Comparison of ENCODE assay signal across 37 cellular contexts in the genomic region with DNA sequence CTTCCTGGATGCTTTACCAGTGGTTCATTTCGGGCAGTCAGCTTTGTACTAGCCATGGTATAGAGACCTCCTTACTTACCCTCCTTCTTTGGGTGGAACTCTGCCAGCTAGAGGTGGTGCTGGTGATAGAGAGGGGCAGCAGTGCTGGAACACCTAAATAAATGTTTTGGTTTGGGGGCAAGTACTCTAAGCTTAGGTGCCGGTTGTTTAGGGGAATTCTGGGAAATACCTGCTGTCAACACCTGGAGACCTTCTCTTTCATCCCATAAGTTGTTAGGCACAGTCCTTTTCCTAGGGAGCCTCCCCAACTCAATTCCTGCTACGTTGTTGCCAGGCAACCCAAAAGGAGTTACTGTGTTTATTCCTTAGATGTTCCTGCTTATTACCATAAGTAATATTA.
"Had no signal": no experiment of that assay in that cellular context is flagged by ENCODE, and none has a peak within 500 bp of the region (broad histone marks: within the 10 kb centered on the region; RNA-seq: fewer than 3 reads in every experiment).

No MANE protein-coding gene starts in this region.

- H3K27me3 ChIP-seq: ascending aorta, cardiac muscle cell had no signal

- H3K4me3 Mint-ChIP-seq: activated B cell treated with CpG ODN at 0.5 μM for 24 hours; activated CD4-positive, alpha-beta memory T cell treated with anti-CD3 and anti-CD28 coated beads, Interleukin-2, amount 10 ng/mL, durations not matched to agents 7 days and 5 days; activated CD4-positive, alpha-beta T cell treated with anti-CD3 and anti-CD28 coated beads, Interleukin-2, amount 10 ng/mL, durations not matched to agents 24 days and 14 days; activated CD8-positive, alpha-beta memory T cell treated with anti-CD3 and anti-CD28 coated beads, Interleukin-2, amount 10 ng/mL, durations not matched to agents 7 days and 5 days; activated CD8-positive, alpha-beta T cell treated with anti-CD3 and anti-CD28 coated beads, Interleukin-2, amount 10 ng/mL, durations not matched to agents 7 days and 5 days; activated naive CD4-positive, alpha-beta T cell treated with anti-CD3 and anti-CD28 coated beads, Interleukin-2, amount 10 ng/mL, durations not matched to agents 7 days and 5 days; activated naive CD4-positive, alpha-beta T cell treated with anti-CD3 and anti-CD28 coated beads, Interleukin-2, amount 50 U/mL, for 24 hours; activated naive CD8-positive, alpha-beta T cell; activated naive CD8-positive, alpha-beta T cell treated with anti-CD3 and anti-CD28 coated beads, Interleukin-2, amount 10 ng/mL, durations not matched to agents 7 days and 5 days; activated naive CD8-positive, alpha-beta T cell treated with anti-CD3 and anti-CD28 coated beads, Interleukin-2, amount 50 U/mL, for 24 hours; activated T-cell treated with anti-CD3 and anti-CD28 coated beads, Interleukin-2, amount 50 U/mL, for 24 hours; brain; central memory CD8-positive, alpha-beta T cell; T-helper 1 cell treated with Interleukin-12 subunit alpha and Interleukin-12 subunit beta and Interleukin-4 antibody, amounts not matched to agents 30 μg/mL and 1 μg/mL, for 36 hours; T-helper 2 cell treated with Interferon-gamma antibody and Interleukin-4, amounts not matched to agents 5 μg/mL and 100 μg/mL, for 36 hours had no signal

- H3K4me1 ChIP-seq: ascending aorta had no signal

- H3K36me3 Mint-ChIP-seq: activated naive CD4-positive, alpha-beta T cell treated with anti-CD3 and anti-CD28 coated beads, Interleukin-2, amount 10 ng/mL, durations not matched to agents 7 days and 5 days; activated naive CD8-positive, alpha-beta T cell treated with anti-CD3 and anti-CD28 coated beads, Interleukin-2, amount 10 ng/mL, durations not matched to agents 7 days and 5 days had no signal

- H3K27ac Mint-ChIP-seq: activated B cell treated with CpG ODN at 0.5 μM for 24 hours; activated CD4-positive, alpha-beta memory T cell treated with anti-CD3 and anti-CD28 coated beads, Interleukin-2, amount 10 ng/mL, durations not matched to agents 7 days and 5 days; activated CD4-positive, alpha-beta T cell treated with anti-CD3 and anti-CD28 coated beads, Interleukin-2, amount 10 ng/mL, durations not matched to agents 24 days and 14 days; activated CD8-positive, alpha-beta memory T cell treated with anti-CD3 and anti-CD28 coated beads, Interleukin-2, amount 10 ng/mL, durations not matched to agents 7 days and 5 days; activated CD8-positive, alpha-beta T cell treated with anti-CD3 and anti-CD28 coated beads, Interleukin-2, amount 10 ng/mL, durations not matched to agents 7 days and 5 days; activated naive CD4-positive, alpha-beta T cell treated with anti-CD3 and anti-CD28 coated beads, Interleukin-2, amount 10 ng/mL, durations not matched to agents 7 days and 5 days; activated naive CD4-positive, alpha-beta T cell treated with anti-CD3 and anti-CD28 coated beads, Interleukin-2, amount 50 U/mL, for 24 hours; activated naive CD8-positive, alpha-beta T cell; activated naive CD8-positive, alpha-beta T cell treated with anti-CD3 and anti-CD28 coated beads, Interleukin-2, amount 10 ng/mL, durations not matched to agents 7 days and 5 days; activated naive CD8-positive, alpha-beta T cell treated with anti-CD3 and anti-CD28 coated beads, Interleukin-2, amount 50 U/mL, for 24 hours; activated T-cell treated with anti-CD3 and anti-CD28 coated beads, Interleukin-2, amount 50 U/mL, for 24 hours; activated T-helper 2 cell treated with anti-CD3 and anti-CD28 coated beads, Interferon-gamma antibody, Interleukin-2, Interleukin-4, amounts not matched to agents 10 μg/mL and 5 μg/mL and 100 μg/mL, durations not matched to agents 14 hours and 24 hours and 36 hours; brain; T-helper 1 cell treated with Interleukin-12 subunit alpha and Interleukin-12 subunit beta and Interleukin-4 antibody, amounts not matched to agents 30 μg/mL and 1 μg/mL, for 36 hours; T-helper 2 cell treated with Interferon-gamma antibody and Interleukin-4, amounts not matched to agents 5 μg/mL and 100 μg/mL, for 36 hours had no signal

- H3K36me3 ChIP-seq: cardiac muscle cell had no signal

- DNase-seq: activated B cell treated with CpG ODN at 0.5 μM for 24 hours; activated CD4-positive, alpha-beta memory T cell treated with anti-CD3 and anti-CD28 coated beads, Interleukin-2, amount 10 ng/mL, durations not matched to agents 7 days and 5 days; activated CD4-positive, alpha-beta T cell treated with anti-CD3 and anti-CD28 coated beads for 4 hours; activated CD4-positive, alpha-beta T cell treated with anti-CD3 and anti-CD28 coated beads, Interleukin-2, amount 10 ng/mL, durations not matched to agents 24 days and 14 days; activated CD4-positive, alpha-beta T cell treated with anti-CD3 and anti-CD28 coated beads, Interleukin-2, amount 50 U/mL, for 1 hour; activated CD4-positive, alpha-beta T cell treated with anti-CD3 and anti-CD28 coated beads, Interleukin-2, amount 50 U/mL, for 4 hours; activated CD4-positive, CD25-positive, alpha-beta regulatory T cell treated with anti-CD3 and anti-CD28 coated beads, Interleukin-2, amount 50 U/mL, for 72 hours; activated CD8-positive, alpha-beta memory T cell treated with anti-CD3 and anti-CD28 coated beads for 24 hours; activated CD8-positive, alpha-beta memory T cell treated with anti-CD3 and anti-CD28 coated beads, Interleukin-2, amount 10 ng/mL, durations not matched to agents 7 days and 5 days; activated CD8-positive, alpha-beta memory T cell treated with anti-CD3 and anti-CD28 coated beads, Interleukin-2, amount 50 U/mL, for 48 hours; activated CD8-positive, alpha-beta T cell treated with anti-CD3 and anti-CD28 coated beads, Interleukin-2, amount 10 ng/mL, durations not matched to agents 7 days and 5 days; activated effector memory CD4-positive, alpha-beta T cell treated with Interleukin-2 at 50 U/mL for 16 hours; activated gamma-delta T cell; activated naive CD4-positive, alpha-beta T cell treated with anti-CD3 and anti-CD28 coated beads, Interleukin-2, amount 10 ng/mL, durations not matched to agents 7 days and 5 days; activated naive CD4-positive, alpha-beta T cell treated with Interleukin-2 at 50 U/mL for 16 hours; activated naive CD8-positive, alpha-beta T cell treated with anti-CD3 and anti-CD28 coated beads, Interleukin-2, amount 10 ng/mL, durations not matched to agents 7 days and 5 days; activated naive CD8-positive, alpha-beta T cell treated with anti-CD3 and anti-CD28 coated beads, Interleukin-2, amount 50 U/mL, for 24 hours; activated T-cell treated with anti-CD3 and anti-CD28 coated beads, Interleukin-2, amount 50 U/mL, for 24 hours; activated T-cell treated with anti-CD3 and anti-CD28 coated beads, Interleukin-2, amount 50 U/mL, for 48 hours; amygdala; anterior cingulate cortex; caudate nucleus; cerebellar nuclear complex; T-helper 2 cell; T-helper 9 cell had no signal

- FAIRE-seq: bronchial epithelial cell, TTC549 had no signal

- ATAC-seq: activated CD8-positive, alpha-beta memory T cell treated with anti-CD3 and anti-CD28 coated beads, Interleukin-2, amount 10 ng/mL, durations not matched to agents 7 days and 5 days; activated CD8-positive, alpha-beta T cell treated with anti-CD3 and anti-CD28 coated beads, Interleukin-2, amount 10 ng/mL, durations not matched to agents 7 days and 5 days; activated naive CD8-positive, alpha-beta T cell treated with anti-CD3 and anti-CD28 coated beads, Interleukin-2, amount 50 U/mL, for 24 hours had no signal

- H3K9me3 ChIP-seq: ascending aorta had no signal

- H3K27me3 Mint-ChIP-seq: activated CD4-positive, alpha-beta memory T cell treated with anti-CD3 and anti-CD28 coated beads, Interleukin-2, amount 10 ng/mL, durations not matched to agents 7 days and 5 days; activated CD4-positive, alpha-beta T cell treated with anti-CD3 and anti-CD28 coated beads, Interleukin-2, amount 10 ng/mL, durations not matched to agents 24 days and 14 days; activated CD8-positive, alpha-beta memory T cell treated with anti-CD3 and anti-CD28 coated beads, Interleukin-2, amount 10 ng/mL, durations not matched to agents 7 days and 5 days; activated naive CD4-positive, alpha-beta T cell treated with anti-CD3 and anti-CD28 coated beads, Interleukin-2, amount 10 ng/mL, durations not matched to agents 7 days and 5 days; activated naive CD4-positive, alpha-beta T cell treated with anti-CD3 and anti-CD28 coated beads, Interleukin-2, amount 50 U/mL, for 24 hours; activated naive CD8-positive, alpha-beta T cell; activated naive CD8-positive, alpha-beta T cell treated with anti-CD3 and anti-CD28 coated beads, Interleukin-2, amount 10 ng/mL, durations not matched to agents 7 days and 5 days; activated naive CD8-positive, alpha-beta T cell treated with anti-CD3 and anti-CD28 coated beads, Interleukin-2, amount 50 U/mL, for 24 hours; activated T-cell treated with anti-CD3 and anti-CD28 coated beads, Interleukin-2, amount 50 U/mL, for 24 hours; brain; central memory CD8-positive, alpha-beta T cell had no signal

- H3K9me3 Mint-ChIP-seq: activated B cell treated with CpG ODN at 0.5 μM for 24 hours; activated CD4-positive, alpha-beta memory T cell treated with anti-CD3 and anti-CD28 coated beads, Interleukin-2, amount 10 ng/mL, durations not matched to agents 7 days and 5 days; activated CD4-positive, alpha-beta T cell treated with anti-CD3 and anti-CD28 coated beads, Interleukin-2, amount 10 ng/mL, durations not matched to agents 24 days and 14 days; activated naive CD4-positive, alpha-beta T cell treated with anti-CD3 and anti-CD28 coated beads, Interleukin-2, amount 10 ng/mL, durations not matched to agents 7 days and 5 days; activated naive CD4-positive, alpha-beta T cell treated with anti-CD3 and anti-CD28 coated beads, Interleukin-2, amount 50 U/mL, for 24 hours; activated naive CD8-positive, alpha-beta T cell treated with anti-CD3 and anti-CD28 coated beads, Interleukin-2, amount 10 ng/mL, durations not matched to agents 7 days and 5 days; activated naive CD8-positive, alpha-beta T cell treated with anti-CD3 and anti-CD28 coated beads, Interleukin-2, amount 50 U/mL, for 24 hours; activated T-cell treated with anti-CD3 and anti-CD28 coated beads, Interleukin-2, amount 50 U/mL, for 24 hours; activated T-helper 2 cell treated with anti-CD3 and anti-CD28 coated beads, Interferon-gamma antibody, Interleukin-2, Interleukin-4, amounts not matched to agents 10 μg/mL and 5 μg/mL and 100 μg/mL, durations not matched to agents 14 hours and 24 hours and 36 hours; brain; central memory CD8-positive, alpha-beta T cell; T-helper 1 cell treated with Interleukin-12 subunit alpha and Interleukin-12 subunit beta and Interleukin-4 antibody, amounts not matched to agents 30 μg/mL and 1 μg/mL, for 36 hours; T-helper 2 cell treated with Interferon-gamma antibody and Interleukin-4, amounts not matched to agents 5 μg/mL and 100 μg/mL, for 36 hours had no signal

- H3K27ac ChIP-seq: ascending aorta, cardiac muscle cell, VCaP had no signal

- H3K4me3 ChIP-seq: ascending aorta, cardiac muscle cell had no signal

- H3K4me1 Mint-ChIP-seq: activated B cell treated with CpG ODN at 0.5 μM for 24 hours; activated CD4-positive, alpha-beta memory T cell treated with anti-CD3 and anti-CD28 coated beads, Interleukin-2, amount 10 ng/mL, durations not matched to agents 7 days and 5 days; activated CD4-positive, alpha-beta T cell treated with anti-CD3 and anti-CD28 coated beads, Interleukin-2, amount 10 ng/mL, durations not matched to agents 24 days and 14 days; activated CD8-positive, alpha-beta memory T cell treated with anti-CD3 and anti-CD28 coated beads, Interleukin-2, amount 10 ng/mL, durations not matched to agents 7 days and 5 days; activated naive CD4-positive, alpha-beta T cell treated with anti-CD3 and anti-CD28 coated beads, Interleukin-2, amount 10 ng/mL, durations not matched to agents 7 days and 5 days; activated naive CD8-positive, alpha-beta T cell treated with anti-CD3 and anti-CD28 coated beads, Interleukin-2, amount 10 ng/mL, durations not matched to agents 7 days and 5 days; brain; central memory CD8-positive, alpha-beta T cell had no signal
